ENCODE assay signal across 8 cellular contexts in genomic region chr3:39541917-39542329, GRCh38.
DNase-seq lines count a peak whose midpoint lies in the region; ATAC-seq and TF ChIP-seq lines count a peak whose summit lies in the region.

No MANE protein-coding gene starts in this region.

- H2AFZ ChIP-seq in PC-9, result no peak overlapping the region

- POLR2A ChIA-PET in PC-9 (lab: Charles Lee; ENCODE audit: unreplicated experiment), result no interaction called here

- BruUV-seq in PC-9 (replicated peaks; lab: Mats Ljungman, UMichigan), result no TSS peak

- TF ChIP-seq POLR2A in tibial nerve (IDR thresholded peaks at IDR 0.05), result no peak

- WGBS in tibial nerve, 2 donors, result 24 to 28% methylated on average over 5 of the region's 5 CpGs

- H3F3A ChIP-seq in PC-9 (ENCODE audit: insufficient read depth, low read depth), result no peaks in the 10 kb centered on the region

- H3K4me3 ChIP-seq in PC-9, result no peak overlapping the region
- H3K4me3 ChIP-seq in tibial nerve, result no peak overlapping the region

- CTCF ChIA-PET in PC-9 (lab: Charles Lee), result interaction anchor here (1.2 kb wide), 1 partner anchor 637 kb away, joined by 4 read pairs; no protein-coding TSS in a partner anchor

- H3K9me3 ChIP-seq in PC-9 (ENCODE audit: insufficient read depth, low read depth) (no peaks in the 10 kb centered on the region), tibial nerve (no peaks in the 10 kb centered on the region)

- ATAC-seq in HG02852 (IDR thresholded peaks at IDR 0.05; ENCODE audit: unreplicated experiment) (no peak), HG03469 (IDR thresholded peaks at IDR 0.05; ENCODE audit: unreplicated experiment) (no peak)

- H4K20me1 ChIP-seq in PC-9 (ENCODE audit: insufficient read depth), result no peaks in the 10 kb centered on the region

- DNase-seq in NOMO-1 treated with DMSO at 0.1 percent for 48 hours (lab: John Stamatoyannopoulos, UW; ENCODE audit: unreplicated experiment) (peak; percentile 2), NOMO-1 treated with dmso at 0.1 percent for 144 hours (lab: John Stamatoyannopoulos, UW; ENCODE audit: unreplicated experiment) (no peak), PC-9 (no peak), fibroblast of the conjunctiva (ENCODE audit: low read depth) (peak; percentile 6), tibial nerve (ENCODE audit: low spot score in 2 of 2) (no peak)
- DNase-seq in activated effector memory CD4-positive, alpha-beta T cell treated with anti-CD3 and anti-CD28 coated beads, Interleukin-2, amount 50 U/mL, for 16 hours, result no peak

- H3K36me3 ChIP-seq in PC-9 (ENCODE audit: low read depth) (no peaks in the 10 kb centered on the region), tibial nerve (no peaks in the 10 kb centered on the region)

- H3K4me1 ChIP-seq in PC-9 (replicated peaks; ENCODE audit: insufficient read depth) (no peaks in the 10 kb centered on the region), tibial nerve (no peaks in the 10 kb centered on the region)

- H3K27me3 ChIP-seq in PC-9 (ENCODE audit: insufficient read depth, low read depth) (no peaks in the 10 kb centered on the region), tibial nerve (no peaks in the 10 kb centered on the region)

- TF ChIP-seq CTCF in PC-9 (conservative IDR thresholded peaks at IDR 0.05) (peak; percentile 65), tibial nerve (IDR thresholded peaks at IDR 0.05) (peak in 3 of 5 experiments; percentile 10 to 37 (median 25))

- intact Hi-C loops in PC-9 (cut with micrococcal nuclease; ENCODE audit: unreplicated experiment), result loop anchor here (2.0 to 5.0 kb wide), 2 partner anchors 449 to 775 kb away; no protein-coding TSS in a partner anchor

- H3K9me2 ChIP-seq in PC-9 (ENCODE audit: insufficient read depth), result no peaks in the 10 kb centered on the region

- no peak for TF ChIP-seq EP300 in tibial nerve (IDR thresholded peaks at IDR 0.05)

- H3K79me2 ChIP-seq in PC-9 (ENCODE audit: low read depth), result no peaks in the 10 kb centered on the region

- no peak overlapping the region for H3K27ac ChIP-seq in PC-9
- no peak overlapping the region for H3K27ac ChIP-seq in tibial nerve

- no peak overlapping the region for H3K4me2 ChIP-seq in PC-9

Comparison
In these comparisons a context has a peak if more than half of its experiments do, and no peak if none do; other contexts are left out.
1. DNase-seq: peak in NOMO-1 treated with DMSO at 0.1 percent for 48 hours (single experiment) and fibroblast of the conjunctiva (single experiment); none in NOMO-1 treated with dmso at 0.1 percent for 144 hours (single experiment), PC-9 (0 of 2), tibial nerve (0 of 2) and activated effector memory CD4-positive, alpha-beta T cell treated with anti-CD3 and anti-CD28 coated beads, Interleukin-2, amount 50 U/mL, for 16 hours (single experiment).